ENCODE assay signal across 8 cellular contexts in the genomic region with DNA sequence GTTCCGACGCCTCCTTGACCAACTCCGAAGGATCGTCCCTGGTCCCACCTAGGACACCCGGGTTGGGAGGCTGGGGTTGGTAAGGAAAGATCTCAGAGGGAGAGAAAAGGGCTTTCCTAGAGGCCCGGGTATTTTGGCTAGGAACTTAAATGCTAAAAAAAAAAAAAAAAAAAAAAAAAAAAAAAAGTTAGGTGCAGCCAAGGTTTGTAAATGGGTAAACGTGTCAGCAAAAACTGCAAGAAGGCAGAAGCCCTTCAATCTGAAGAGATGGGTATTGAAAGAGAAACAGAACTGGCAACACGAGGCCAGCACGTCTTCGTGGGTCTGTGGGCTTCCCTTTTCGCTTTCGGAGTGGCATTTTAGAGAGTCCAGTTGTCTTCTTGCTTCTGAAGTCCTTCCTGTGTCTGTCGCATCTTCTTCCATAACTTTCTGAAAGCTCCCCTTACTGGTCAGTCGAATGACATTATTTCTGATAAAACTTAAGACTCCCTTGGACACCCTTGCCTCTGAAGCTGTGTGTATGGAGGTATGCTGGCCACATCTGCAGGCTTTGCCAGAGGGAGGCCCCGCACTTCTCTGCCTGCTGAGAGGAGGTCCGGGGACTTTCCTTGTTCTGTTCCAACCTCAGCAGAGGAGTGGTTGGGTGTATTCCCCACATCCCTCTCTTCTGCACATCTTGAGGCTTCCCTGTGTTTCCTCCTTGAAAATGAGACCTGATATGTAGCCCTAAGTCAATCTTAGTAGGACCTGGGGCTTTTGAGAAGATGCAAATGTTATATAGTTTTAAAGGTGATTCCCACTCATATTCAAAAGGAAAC.
A peak's percentile ranks its signal among the peaks of the same experiment; 100 is the strongest.
DNase-seq lines count a peak whose midpoint lies in the region; ATAC-seq lines count a peak whose summit lies in the region.

No MANE protein-coding gene starts in this region.

- peaks cover 76% of the 10 kb centered on the region for H3K4me1 Mint-ChIP-seq in activated naive CD4-positive, alpha-beta T cell treated with anti-CD3 and anti-CD28 coated beads, Interleukin-2, amount 10 ng/mL, durations not matched to agents 7 days and 5 days

- H3K27me3 Mint-ChIP-seq in activated naive CD4-positive, alpha-beta T cell treated with anti-CD3 and anti-CD28 coated beads, Interleukin-2, amount 10 ng/mL, durations not matched to agents 7 days and 5 days = no peaks in the 10 kb centered on the region

- peak overlapping the region; percentile 97 for H3K4me3 Mint-ChIP-seq in activated naive CD4-positive, alpha-beta T cell treated with anti-CD3 and anti-CD28 coated beads, Interleukin-2, amount 10 ng/mL, durations not matched to agents 7 days and 5 days

- peak; percentile 22 for ATAC-seq in HG02798 (IDR thresholded peaks at IDR 0.05; ENCODE audit: poor library complexity, unreplicated experiment)

- peak; percentile 63 for DNase-seq in CD1c-positive myeloid dendritic cell (ENCODE audit: extremely low spot score)
- DNase-seq in activated naive CD4-positive, alpha-beta T cell treated with anti-CD3 and anti-CD28 coated beads, Interleukin-2, amount 10 ng/mL, durations not matched to agents 7 days and 5 days = peak; percentile 60
- DNase-seq in stimulated activated CD4-positive, alpha-beta T cell treated with anti-CD3 and anti-CD28 coated beads, Interleukin-2, amount 100 ng/mL, for 24 hours = peak; percentile 32 to 42
- DNase-seq in DMS79 (lab: John Stamatoyannopoulos, UW) = no peak
- DNase-seq in NCI-H446 treated with DMSO at 0.1 percent for 48 hours (lab: John Stamatoyannopoulos, UW) = no peak
- no peak for DNase-seq in NCI-H69 (lab: John Stamatoyannopoulos, UW)

- CTCF ChIA-PET in activated naive CD4-positive, alpha-beta T cell treated with anti-CD3 and anti-CD28 coated beads, Interleukin-2, amount 10 ng/mL, durations not matched to agents 7 days and 5 days (lab: Charles Lee) = interaction anchor here (0.7 to 12.4 kb wide), 5 partner anchors 14 to 74 kb away, joined by 3 to 236 read pairs (median 9); no protein-coding TSS in a partner anchor

- peak overlapping the region; percentile 54 for H3K4me3 ChIP-seq in iPS-11a (ENCODE audit: low read depth, low read length)

- peaks cover 3% of the 10 kb centered on the region for H3K9me3 Mint-ChIP-seq in activated naive CD4-positive, alpha-beta T cell treated with anti-CD3 and anti-CD28 coated beads, Interleukin-2, amount 10 ng/mL, durations not matched to agents 7 days and 5 days

- H3K36me3 Mint-ChIP-seq in activated naive CD4-positive, alpha-beta T cell treated with anti-CD3 and anti-CD28 coated beads, Interleukin-2, amount 10 ng/mL, durations not matched to agents 7 days and 5 days = peaks cover 59% of the 10 kb centered on the region

- H3K27ac Mint-ChIP-seq in activated naive CD4-positive, alpha-beta T cell treated with anti-CD3 and anti-CD28 coated beads, Interleukin-2, amount 10 ng/mL, durations not matched to agents 7 days and 5 days = peak overlapping the region; percentile 97

Comparison
In these comparisons a context has a peak if more than half of its experiments do, and no peak if none do; other contexts are left out.
1. DNase-seq: peak in CD1c-positive myeloid dendritic cell (single experiment), activated naive CD4-positive, alpha-beta T cell treated with anti-CD3 and anti-CD28 coated beads, Interleukin-2, amount 10 ng/mL, durations not matched to agents 7 days and 5 days (single experiment) and stimulated activated CD4-positive, alpha-beta T cell treated with anti-CD3 and anti-CD28 coated beads, Interleukin-2, amount 100 ng/mL, for 24 hours (2 of 2); none in DMS79 (single experiment), NCI-H446 treated with DMSO at 0.1 percent for 48 hours (single experiment) and NCI-H69 (single experiment).